ENCODE assay signal across 8 cellular contexts in the genomic region with DNA sequence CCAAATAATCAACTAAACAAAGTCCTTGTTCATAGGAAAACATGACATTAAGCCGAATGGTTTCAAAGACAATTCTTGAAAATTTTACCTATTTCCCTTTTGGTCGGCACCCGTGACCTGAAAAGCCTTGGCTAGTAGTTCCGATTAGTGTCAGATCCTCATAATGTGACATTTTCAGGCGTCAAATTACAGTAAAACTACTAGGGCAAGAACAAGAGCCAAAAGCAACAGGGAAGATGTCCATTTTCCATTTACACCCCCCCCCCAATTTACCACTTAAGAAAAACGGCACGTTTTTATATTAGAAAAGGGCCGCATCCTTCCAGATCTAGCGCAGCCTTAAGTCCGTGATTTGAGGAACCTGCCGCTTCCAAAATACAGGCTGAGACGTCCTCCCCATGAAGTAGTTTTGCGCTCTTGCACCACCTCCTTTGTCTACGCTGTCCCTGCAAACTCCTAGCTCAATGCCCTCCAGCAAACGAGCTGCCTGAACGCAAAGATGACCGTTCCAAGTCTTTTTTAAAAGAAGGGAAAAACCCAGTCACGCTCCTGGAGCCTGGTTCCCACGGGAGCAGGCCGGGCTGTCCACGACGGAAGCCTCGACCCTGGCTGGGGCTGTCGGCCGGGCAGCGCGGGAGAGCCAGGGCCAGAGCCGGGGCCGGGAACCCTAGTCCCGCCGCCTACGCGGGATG. TPM values are rescaled to one million over a fixed set of nuclear protein-coding genes. Genes with fewer than 3 reads are reported as not detected.
DNase-seq lines count a peak whose midpoint lies in the region; ATAC-seq, FAIRE-seq and TF ChIP-seq lines count a peak whose summit lies in the region.

No MANE protein-coding gene starts in this region.

- intact Hi-C loops in CD8-positive, alpha-beta T cell (cut with DNase I, micrococcal nuclease) = loop anchor here (1.0 to 10.0 kb wide), 8 partner anchors 19 to 1194 kb away; partner anchors contain the start of genes MAPK9 (in 2 of the 2), RUFY1 (in 2 of the 2), TBC1D9B (in 1 of the 2) and TRIM52 (in 1 of the 2)
- intact Hi-C loops in sigmoid colon (cut with DNase I) = loop anchor here (1.0 to 5.0 kb wide), 2 partner anchors 19 to 164 kb away; partner anchors contain the start of gene TBC1D9B

- H3K27me3 ChIP-seq in CD8-positive, alpha-beta T cell (ENCODE audit: insufficient read depth, low read length) = no peaks in the 10 kb centered on the region
- no peaks in the 10 kb centered on the region for H3K27me3 ChIP-seq in bronchial epithelial cell (ENCODE audit: control insufficient read depth, insufficient read depth, low read length)
- H3K27me3 ChIP-seq in sigmoid colon = no peaks in the 10 kb centered on the region

- CTCF ChIA-PET in CD8-positive, alpha-beta T cell (lab: Charles Lee) = no interaction called here

- peak overlapping the region; percentile 86 for H3K4me3 Mint-ChIP-seq in CD8-positive, alpha-beta T cell

- peak overlapping the region; percentile 51 for H3K4me3 ChIP-seq in CD8-positive, alpha-beta T cell (ENCODE audit: low read depth, low read length)
- H3K4me3 ChIP-seq in HFF-Myc (replicated peaks; ENCODE audit: low read depth, low read length) = peak overlapping the region; percentile 75
- peak overlapping the region; percentile 83 for H3K4me3 ChIP-seq in bronchial epithelial cell (ENCODE audit: low read depth, low read length)
- H3K4me3 ChIP-seq in sigmoid colon = peak overlapping the region; percentile 88 to 96 (median 92)

- peak overlapping the region; percentile 71 for H3K27ac Mint-ChIP-seq in CD8-positive, alpha-beta T cell

- H3K27ac ChIP-seq in CD8-positive, alpha-beta T cell (ENCODE audit: low read depth, low read length) = no peak overlapping the region
- peak overlapping the region; percentile 96 to 99 (median 98) for H3K27ac ChIP-seq in sigmoid colon

- POLR2A ChIA-PET in CD8-positive, alpha-beta T cell (lab: Charles Lee) = interaction anchor here (0.5 to 1.0 kb wide), 2 partner anchors 447 to 593 kb away, joined by 3 read pairs; partner anchors contain the start of gene HNRNPH1

- H3K36me3 Mint-ChIP-seq in CD8-positive, alpha-beta T cell = peaks cover 4% of the 10 kb centered on the region

- no peaks in the 10 kb centered on the region for H3K27me3 Mint-ChIP-seq in CD8-positive, alpha-beta T cell (ENCODE audit: low read depth)

- TF ChIP-seq EP300 in sigmoid colon (IDR thresholded peaks at IDR 0.05) = no peak

- no peak for TF ChIP-seq CTCF in CD8-positive, alpha-beta T cell (IDR thresholded peaks at IDR 0.05)
- TF ChIP-seq CTCF in HFF-Myc (IDR thresholded peaks at IDR 0.05; ENCODE audit: low read depth, low read length, missing control alignments) (no peak), bronchial epithelial cell (IDR thresholded peaks at IDR 0.05; ENCODE audit: insufficient read depth, low read length, severe bottlenecking) (no peak), sigmoid colon (IDR thresholded peaks at IDR 0.05) (no peak)

- H3K36me3 ChIP-seq in CD8-positive, alpha-beta T cell (ENCODE audit: insufficient read depth, low read length) = no peaks in the 10 kb centered on the region
- H3K36me3 ChIP-seq in bronchial epithelial cell (ENCODE audit: control insufficient read depth, insufficient read depth, low read length) (no peaks in the 10 kb centered on the region), sigmoid colon (no peaks in the 10 kb centered on the region)

- peaks cover 26% of the 10 kb centered on the region for H3K4me1 ChIP-seq in CD8-positive, alpha-beta T cell (ENCODE audit: insufficient read depth, low read length)
- peaks cover 0 to 42% (median 27%) of the 10 kb centered on the region in 4 donors for H3K4me1 ChIP-seq in sigmoid colon

- no peak for ATAC-seq in CD8-positive, alpha-beta T cell

- H3K4me1 Mint-ChIP-seq in CD8-positive, alpha-beta T cell (ENCODE audit: low read depth) = peaks cover 32% of the 10 kb centered on the region

- WGBS in sigmoid colon, 2 donors = 2 to 5% methylated on average over 33 of the region's 33 CpGs

- no peaks in the 10 kb centered on the region for H3K9me3 ChIP-seq in CD8-positive, alpha-beta T cell (ENCODE audit: low read length)
- H3K9me3 ChIP-seq in sigmoid colon = no peaks in the 10 kb centered on the region

- FAIRE-seq in bronchial epithelial cell (lab: Jason Lieb, UNC) = no peak

- no peaks in the 10 kb centered on the region for H3K9me3 Mint-ChIP-seq in CD8-positive, alpha-beta T cell

- TF ChIP-seq POLR2A in sigmoid colon (IDR thresholded peaks at IDR 0.05) = no peak

- DNase-seq in CD8-positive, alpha-beta T cell = peak in 1 of 7 experiments; percentile 60
- DNase-seq in HFF-Myc (ENCODE audit: extremely low read depth, low read depth) (no peak), RPMI7951 (ENCODE audit: low read depth) (peak; percentile 51), bronchial epithelial cell (ENCODE audit: low read depth) (peak; percentile 56), iPS-NIHi11 (ENCODE audit: low spot score) (peak; percentile 45), sigmoid colon (peak; percentile 71), GOT3 (lab: John Stamatoyannopoulos, UW) (no peak), middle frontal gyrus (ENCODE audit: extremely low spot score, low spot score) (no peak)

RNA-seq across cellular contexts. Expression of gene RNF130, which starts 0.7 kb away (rescaled TPM):
- total RNA-seq in CD8-positive, alpha-beta T cell = 10 to 100 TPM; 13.9 to 15.8 TPM
- total RNA-seq in RPMI7951 (2014; rRNA removed; shearing (Covaris generic)) = 27.1 and 38.4 TPM in 2 replicates
- 16.5 and 16.8 TPM in 2 replicates for total RNA-seq in bronchial epithelial cell
- total RNA-seq in sigmoid colon = 100 to 1,000 TPM in 3 of 4 donors, 10 to 100 TPM in 1; 64.1 to 144 (median 117) TPM
- polyA plus RNA-seq in sigmoid colon = 10 to 100 TPM; 34.3 to 41.4 (median 37.5) TPM

Comparison
In these comparisons a context has a peak if more than half of its experiments do, and no peak if none do; other contexts are left out.
1. DNase-seq: peak in RPMI7951 (single experiment), bronchial epithelial cell (single experiment), iPS-NIHi11 (single experiment) and sigmoid colon (single experiment); none in HFF-Myc (single experiment), GOT3 (single experiment) and middle frontal gyrus (single experiment).
2. Peak in every context shown above with its lines, with median percentiles within 50 percentile points of each other: H3K4me3 ChIP-seq.